ENCODE assay signal across 19 cellular contexts in genomic region chr3:173709026-173709425, GRCh38.
"Had no signal": no experiment of that assay in that cellular context is flagged by ENCODE, and none has a peak within 500 bp of the region (broad histone marks: within the 10 kb centered on the region; RNA-seq: fewer than 3 reads in every experiment).

No MANE protein-coding gene starts in this region.

- H3K27ac ChIP-seq: colonic mucosa, esophagus muscularis mucosa, tibial artery had no signal

- H3K4me1 ChIP-seq: colonic mucosa, esophagus muscularis mucosa, tibial artery had no signal

- FAIRE-seq: small intestine, urothelium cell line had no signal

- DNase-seq: activated CD4-positive, alpha-beta T cell treated with anti-CD3 and anti-CD28 coated beads, Interleukin-2, amount 10 ng/mL, durations not matched to agents 7 days and 5 days; activated CD4-positive, CD25-positive, alpha-beta regulatory T cell; activated CD8-positive, alpha-beta memory T cell treated with anti-CD3 and anti-CD28 coated beads for 24 hours; activated naive CD4-positive, alpha-beta T cell; aorta; central memory CD4-positive, alpha-beta T cell; colonic mucosa; foreskin melanocyte; mesendoderm; right cardiac atrium; small intestine; stimulated activated CD4-positive, alpha-beta T cell treated with anti-CD3 and anti-CD28 coated beads, Interleukin-4, amount 100 ng/mL, for 24 hours; stimulated activated naive CD4-positive, alpha-beta T cell; tibial artery had no signal

- H3K36me3 ChIP-seq: colonic mucosa, esophagus muscularis mucosa, tibial artery had no signal

- H3K27me3 ChIP-seq: colonic mucosa, esophagus muscularis mucosa, tibial artery had no signal

- H3K27me3 Mint-ChIP-seq: activated CD4-positive, alpha-beta T cell treated with anti-CD3 and anti-CD28 coated beads, Interleukin-2, amount 10 ng/mL, durations not matched to agents 7 days and 5 days; natural killer cell treated with Interleukin-12 subunit alpha and Interleukin-12 subunit beta and Interleukin-15 and Interleukin-18, amount 100 ng/mL, for 72 hours had no signal

- H3K4me3 Mint-ChIP-seq: activated CD4-positive, alpha-beta T cell treated with anti-CD3 and anti-CD28 coated beads, Interleukin-2, amount 10 ng/mL, durations not matched to agents 7 days and 5 days; activated T-helper 1 cell treated with anti-CD3 and anti-CD28 coated beads, Interleukin-12 subunit alpha, Interleukin-12 subunit beta, Interleukin-2, Interleukin-4 antibody, amounts not matched to agents 30 ng/mL and 10 ng/mL and 1 ng/mL, durations not matched to agents 14 hours and 24 hours and 36 hours; natural killer cell treated with Interleukin-12 subunit alpha and Interleukin-12 subunit beta and Interleukin-15 and Interleukin-18, amount 100 ng/mL, for 72 hours; T-helper 2 cell treated with Interferon-gamma antibody and Interleukin-4, amounts not matched to agents 5 μg/mL and 100 μg/mL, for 36 hours had no signal

- H3K9me3 Mint-ChIP-seq: activated CD4-positive, alpha-beta T cell treated with anti-CD3 and anti-CD28 coated beads, Interleukin-2, amount 10 ng/mL, durations not matched to agents 7 days and 5 days; activated T-helper 1 cell treated with anti-CD3 and anti-CD28 coated beads, Interleukin-12 subunit alpha, Interleukin-12 subunit beta, Interleukin-2, Interleukin-4 antibody, amounts not matched to agents 30 ng/mL and 10 ng/mL and 1 ng/mL, durations not matched to agents 14 hours and 24 hours and 36 hours; T-helper 2 cell treated with Interferon-gamma antibody and Interleukin-4, amounts not matched to agents 5 μg/mL and 100 μg/mL, for 36 hours had no signal

- H3K4me1 Mint-ChIP-seq: activated CD4-positive, alpha-beta T cell treated with anti-CD3 and anti-CD28 coated beads, Interleukin-2, amount 10 ng/mL, durations not matched to agents 7 days and 5 days had no signal

- H3K4me3 ChIP-seq: colonic mucosa, esophagus muscularis mucosa, tibial artery had no signal

- H3K9me3 ChIP-seq: colonic mucosa, esophagus muscularis mucosa, tibial artery had no signal

- ATAC-seq: natural killer cell treated with Interleukin-12 subunit alpha and Interleukin-12 subunit beta and Interleukin-15 and Interleukin-18, amount 100 ng/mL, for 72 hours; right cardiac atrium had no signal

- H3K36me3 Mint-ChIP-seq: natural killer cell treated with Interleukin-12 subunit alpha and Interleukin-12 subunit beta and Interleukin-15 and Interleukin-18, amount 100 ng/mL, for 72 hours had no signal

- H3K27ac Mint-ChIP-seq: activated CD4-positive, alpha-beta T cell treated with anti-CD3 and anti-CD28 coated beads, Interleukin-2, amount 10 ng/mL, durations not matched to agents 7 days and 5 days; activated T-helper 1 cell treated with anti-CD3 and anti-CD28 coated beads, Interleukin-12 subunit alpha, Interleukin-12 subunit beta, Interleukin-2, Interleukin-4 antibody, amounts not matched to agents 30 ng/mL and 10 ng/mL and 1 ng/mL, durations not matched to agents 14 hours and 24 hours and 36 hours; natural killer cell treated with Interleukin-12 subunit alpha and Interleukin-12 subunit beta and Interleukin-15 and Interleukin-18, amount 100 ng/mL, for 72 hours; T-helper 2 cell treated with Interferon-gamma antibody and Interleukin-4, amounts not matched to agents 5 μg/mL and 100 μg/mL, for 36 hours had no signal
